ENCODE assay signal across 10 cellular contexts in genomic region chr11:70111269-70112016, GRCh38. TPM values are rescaled to one million over a fixed set of nuclear protein-coding genes. Genes with fewer than 3 reads are reported as not detected.
DNase-seq lines count a peak whose midpoint lies in the region; ATAC-seq and TF ChIP-seq lines count a peak whose summit lies in the region.
"Had no signal": no experiment of that assay in that cellular context is flagged by ENCODE, and none has a peak within 500 bp of the region (broad histone marks: within the 10 kb centered on the region; RNA-seq: fewer than 3 reads in every experiment).

No MANE protein-coding gene starts in this region.

- CTCF ChIA-PET in AG04450 (lab: Charles Lee) = interaction anchor here (0.6 kb wide), 1 partner anchor 10 kb away, joined by 6 read pairs; no protein-coding TSS in a partner anchor

- H3K27me3 ChIP-seq in AG04450 (ENCODE audit: control insufficient read depth, insufficient read depth, low read length) (no peaks in the 10 kb centered on the region), adipocyte (replicated peaks; ENCODE audit: control insufficient read depth, insufficient read depth, low read length) (peaks cover 35% of the 10 kb centered on the region)

- peak; percentile 27 for DNase-seq in AG04450 (ENCODE audit: low read depth, low spot score)
- DNase-seq in HT1080 (ENCODE audit: low read depth) = peak; percentile 78
- peak; percentile 58 for DNase-seq in adipocyte (ENCODE audit: low read depth)
- DNase-seq in left lobe of liver (ENCODE audit: low spot score) = no peak
- DNase-seq in amygdala (lab: John Stamatoyannopoulos, UW) = no peak
- DNase-seq in head of caudate nucleus = no peak
- no peak for DNase-seq in stimulated activated naive CD4-positive, alpha-beta T cell (lab: John Stamatoyannopoulos, UW)

- H3K4me3 ChIP-seq in AG04450 (ENCODE audit: low read depth, low read length) = no peak overlapping the region
- no peak overlapping the region for H3K4me3 ChIP-seq in adipocyte (ENCODE audit: low read length)
- H3K4me3 ChIP-seq: lung had no signal

- H3K9me3 ChIP-seq in AG04450 (ENCODE audit: control insufficient read depth, insufficient read depth, low read length) (no peaks in the 10 kb centered on the region; the same call in 1 of the 2 replicates), adipocyte (ENCODE audit: control insufficient read depth, low read length) (no peaks in the 10 kb centered on the region)

- no peak overlapping the region for H3K9ac ChIP-seq in adipocyte (ENCODE audit: low read length)

- no peak overlapping the region for H3K27ac ChIP-seq in AG04450 (ENCODE audit: low read depth, low read length)
- H3K27ac ChIP-seq: HL-60 had no signal

- H3K36me3 ChIP-seq in adipocyte (ENCODE audit: control insufficient read depth, insufficient read depth, low read length, severe bottlenecking) = no peaks in the 10 kb centered on the region

- H3K4me1 ChIP-seq in adipocyte (ENCODE audit: control insufficient read depth, insufficient read depth, low read length) = peaks cover 4% of the 10 kb centered on the region

- POLR2A ChIA-PET in AG04450 (lab: Yijun Ruan, JAX) = no interaction called here

- ATAC-seq in left lobe of liver (peak; percentile 21), HG02870 (IDR thresholded peaks at IDR 0.05; ENCODE audit: unreplicated experiment) (no peak)

- intact Hi-C loops in head of caudate nucleus (cut with DNase I) = no loop called here

- no peak for TF ChIP-seq CTCF in AG04450 (IDR thresholded peaks at IDR 0.05; ENCODE audit: low read depth, low read length)

RNA-seq across cellular contexts. Expression of gene ANO1, which starts 33.3 kb away (rescaled TPM):
- 10.3 and 11.3 TPM in 2 replicates for polyA plus RNA-seq in AG04450 (2011; rRNA removed)
- polyA minus RNA-seq in AG04450 (2011; rRNA and poly(A)+ RNA removed) = 14.8 and 17.4 TPM in 2 replicates
- total RNA-seq in HT1080 (2014; rRNA removed; shearing (Covaris generic)) = 0.13 and 0.26 TPM in 2 replicates
- polyA plus RNA-seq in HT1080 (2015; cell fraction: cytosol; rRNA removed) = 0.08 and 0.32 TPM in 2 replicates
- polyA plus RNA-seq in HT1080 (2015; cell fraction: nucleus; rRNA removed) = 0.33 and 0.75 TPM in 2 replicates
- 260 TPM for total RNA-seq in left lobe of liver

Comparison
In these comparisons a context has a peak if more than half of its experiments do, and no peak if none do; other contexts are left out.
1. DNase-seq: peak in AG04450 (single experiment), HT1080 (single experiment) and adipocyte (single experiment); none in left lobe of liver (single experiment), amygdala (0 of 56), head of caudate nucleus (0 of 42) and stimulated activated naive CD4-positive, alpha-beta T cell (0 of 6).
2. RNA of gene ANO1, which starts 33.3 kb away (total RNA-seq): 260 TPM in left lobe of liver (single experiment); 0.13 to 0.26 TPM in HT1080; every median in the first group is over 100 times any median in the second.